Comparison of ENCODE assay signal across 19 cellular contexts in the genomic region with DNA sequence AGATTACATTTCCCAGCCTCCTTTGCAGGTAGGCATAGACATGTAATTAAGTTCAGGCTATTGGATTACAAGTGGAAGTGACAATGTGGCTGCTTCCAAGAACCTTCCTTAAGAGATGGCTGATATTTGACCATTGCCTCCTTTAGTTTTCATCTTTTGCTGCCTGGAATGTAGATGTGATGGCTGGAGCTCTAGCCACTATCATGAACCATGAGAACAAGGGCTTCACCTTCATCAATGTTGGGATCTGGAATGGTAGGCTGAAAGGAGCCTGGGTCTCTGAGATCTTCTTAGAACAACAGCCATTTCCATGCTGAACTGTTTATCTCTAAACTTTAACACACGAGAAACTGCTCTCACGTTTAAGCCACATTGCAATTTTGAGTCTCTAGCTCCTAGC.
A peak's percentile ranks its signal among the peaks of the same experiment; 100 is the strongest.
DNase-seq lines count a peak whose midpoint lies in the region; ATAC-seq, FAIRE-seq and TF ChIP-seq lines count a peak whose summit lies in the region.
"Had no signal": no experiment of that assay in that cellular context is flagged by ENCODE, and none has a peak within 500 bp of the region (broad histone marks: within the 10 kb centered on the region; RNA-seq: fewer than 3 reads in every experiment).

No MANE protein-coding gene starts in this region.

- H3K27me3 ChIP-seq in KMS-11 (ENCODE audit: insufficient read depth, low read depth) (no peaks in the 10 kb centered on the region), K562 (ENCODE audit: control insufficient read depth in 2 of 2, insufficient read depth in 2 of 2, low read length in 2 of 2) (no peaks in the 10 kb centered on the region), esophagus (ENCODE audit: control insufficient read depth in 1 of 2, insufficient read depth in 2 of 2, low read length in 2 of 2) (no peaks in the 10 kb centered on the region)

- TF ChIP-seq POLR2A in A549 (IDR thresholded peaks at IDR 0.05; ENCODE audit: low read length) (no peak), K562 (conservative IDR thresholded peaks at IDR 0.05) (no peak)

- TF ChIP-seq CTCF in A549 (IDR thresholded peaks at IDR 0.05) (no peak), KMS-11 (conservative IDR thresholded peaks at IDR 0.05; ENCODE audit: low read depth, low read length) (no peak), K562 (IDR thresholded peaks at IDR 0.05 in 2 of 3, conservative IDR thresholded peaks at IDR 0.05 in 1 of 3; ENCODE audit: insufficient read depth in 2 of 3, low read depth in 1 of 3, low read length in 3 of 3) (no peak)

- H3K79me2 ChIP-seq in KMS-11 (ENCODE audit: insufficient read depth, low read depth) (no peaks in the 10 kb centered on the region), K562 (ENCODE audit: control insufficient read depth, insufficient read depth, low read length) (no peaks in the 10 kb centered on the region)

- H3K9ac ChIP-seq in KMS-11: peak overlapping the region; percentile 65; the same call in 1 of the 2 replicates
- no peak overlapping the region for H3K9ac ChIP-seq in K562 (ENCODE audit: insufficient read depth in 1 of 2, low read depth in 2 of 2, low read length in 2 of 2)

- TF ChIP-seq RAD21 in A549 (conservative IDR thresholded peaks at IDR 0.05 in 1 of 2, IDR thresholded peaks at IDR 0.05 in 1 of 2) (no peak), K562 (CRISPR knock-in tag; conservative IDR thresholded peaks at IDR 0.05 in 1 of 2, IDR thresholded peaks at IDR 0.05 in 1 of 2) (no peak)

- POLR2A ChIA-PET in A549 (lab: Yijun Ruan, JAX) (no interaction called here), K562 (lab: Yijun Ruan, JAX) (no interaction called here)

- H3K9me1 ChIP-seq in K562 (ENCODE audit: control insufficient read depth, insufficient read depth, low read length): no peaks in the 10 kb centered on the region

- in situ Hi-C loops in K562 (cut with MboI): no loop called here

- intact Hi-C loops in K562 (cut with micrococcal nuclease): no loop called here

- H3K4me1 ChIP-seq in A549 (no peaks in the 10 kb centered on the region), KMS-11 (ENCODE audit: low read depth, poor library complexity, severe bottlenecking) (peaks cover 68% of the 10 kb centered on the region), K562 (replicated peaks in 1 of 2; ENCODE audit: control insufficient read depth in 2 of 2, insufficient read depth in 2 of 2, low read length in 2 of 2) (no peaks in the 10 kb centered on the region), esophagus (ENCODE audit: control insufficient read depth in 2 of 2, insufficient read depth in 2 of 2, low read length in 1 of 2) (peaks cover 0 to 8% of the 10 kb centered on the region in 2 donors)

- H3K9me3 ChIP-seq in A549 (no peaks in the 10 kb centered on the region), K562 (replicated peaks; ENCODE audit: control insufficient read depth, insufficient read depth, low read depth, low read length) (no peaks in the 10 kb centered on the region), esophagus (ENCODE audit: control insufficient read depth in 2 of 2, insufficient read depth in 1 of 2, low read depth in 1 of 2, low read length in 1 of 2) (peaks cover 0 to 2% of the 10 kb centered on the region in 2 donors)

- peak; percentile 28 for FAIRE-seq in A549 (lab: Jason Lieb, UNC)
- FAIRE-seq in K562 (lab: Jason Lieb, UNC): no peak
- FAIRE-seq: G401.6 had no signal

- WGBS in A549 (ENCODE audit: missing lambda C conversion rate): 73% methylated on average over 2 of the region's 2 CpGs
- WGBS in K562 (ENCODE audit: insufficient coverage, low coverage, missing lambda C conversion rate): 6% methylated on average over 2 of the region's 2 CpGs
- 72 to 79% methylated on average over 2 of the region's 2 CpGs for WGBS in esophagus, 2 donors

- BruUV-seq in K562 (replicated peaks; lab: Mats Ljungman, UMichigan): no TSS peak

- TF ChIP-seq EP300 in A549 (IDR thresholded peaks at IDR 0.05) (no peak), K562 (IDR thresholded peaks at IDR 0.05; ENCODE audit: low read length) (no peak)

- H3K36me3 ChIP-seq in KMS-11 (ENCODE audit: insufficient read depth) (no peaks in the 10 kb centered on the region), K562 (ENCODE audit: control insufficient read depth, insufficient read depth, low read length) (no peaks in the 10 kb centered on the region), esophagus (ENCODE audit: control insufficient read depth in 2 of 2, insufficient read depth in 2 of 2, low read length in 1 of 2) (no peaks in the 10 kb centered on the region)

- DNase-seq in A549 (ENCODE audit: low read depth in 1 of 2, low spot score in 1 of 2) (no peak), K562 (ENCODE audit: extremely low read depth in 1 of 4, low spot score in 3 of 4) (no peak), D341Med (ENCODE audit: low spot score) (no peak)
- DNase-seq: 8988T; C1 segment of cervical spinal cord; Calu3; CD4-positive, alpha-beta memory T cell; COR-L47; DMS153; DND-41; H9; HFFc6 had no signal

- peak overlapping the region; percentile 50; the same call in 1 of the 2 replicates for H2AFZ ChIP-seq in KMS-11 (ENCODE audit: low read depth)
- no peak overlapping the region for H2AFZ ChIP-seq in K562 (ENCODE audit: low read depth, low read length)
- H2AFZ ChIP-seq: GM23338 had no signal

- no peak overlapping the region for H3K4me2 ChIP-seq in A549
- H3K4me2 ChIP-seq in KMS-11: peak overlapping the region; percentile 55
- H3K4me2 ChIP-seq in K562 (ENCODE audit: insufficient read depth, low read length): no peak overlapping the region
- H3K4me2 ChIP-seq: GM23338 had no signal

- H3K4me3 ChIP-seq in A549 (no peak overlapping the region), KMS-11 (IDR thresholded peaks at IDR 0.05; ENCODE audit: insufficient read depth, low read depth, low read length) (no peak overlapping the region), K562 (no peak overlapping the region), esophagus (ENCODE audit: low read depth in 1 of 2, low read length in 2 of 2) (no peak overlapping the region)
- H3K4me3 ChIP-seq: GM23338 had no signal

- H4K20me1 ChIP-seq in KMS-11 (ENCODE audit: insufficient read depth): no peaks in the 10 kb centered on the region
- H4K20me1 ChIP-seq in K562 (replicated peaks; ENCODE audit: control insufficient read depth, insufficient read depth, low read length): no peaks in the 10 kb centered on the region

- no peak overlapping the region for H3K27ac ChIP-seq in A549
- peak overlapping the region; percentile 97 for H3K27ac ChIP-seq in KMS-11
- no peak overlapping the region for H3K27ac ChIP-seq in K562 (ENCODE audit: extremely low read depth, low read depth, low read length)
- peak overlapping the region; percentile 29 to 90 for H3K27ac ChIP-seq in esophagus (ENCODE audit: low read depth in 2 of 2, low read length in 1 of 2)

- ATAC-seq in A549: no peak
- no peak for ATAC-seq in K562
- no peak for ATAC-seq in GM18520 (IDR thresholded peaks at IDR 0.05; ENCODE audit: unreplicated experiment)
- ATAC-seq in HG03159 (IDR thresholded peaks at IDR 0.05; ENCODE audit: unreplicated experiment): no peak
- ATAC-seq: GM23338, HCT116 had no signal

- CTCF ChIA-PET in A549 (lab: Yijun Ruan, JAX) (interaction anchor here (1.1 kb wide), 1 partner anchor 11 kb away, joined by 3 read pairs; no protein-coding TSS in a partner anchor), K562 (lab: Yijun Ruan, JAX; ENCODE audit: low intra/inter-chr PET ratio) (no interaction called here)

TF ChIP-seq in A549, 52 proteins besides CTCF, POLR2A, EP300 and RAD21:
- TF ChIP-seq ZC3H11A (IDR thresholded peaks at IDR 0.05) (no peak), CBX8 (IDR thresholded peaks at IDR 0.05) (no peak)

TF ChIP-seq in K562, 482 proteins besides CTCF, POLR2A, EP300 and RAD21:
- TF ChIP-seq, protein P1, sequence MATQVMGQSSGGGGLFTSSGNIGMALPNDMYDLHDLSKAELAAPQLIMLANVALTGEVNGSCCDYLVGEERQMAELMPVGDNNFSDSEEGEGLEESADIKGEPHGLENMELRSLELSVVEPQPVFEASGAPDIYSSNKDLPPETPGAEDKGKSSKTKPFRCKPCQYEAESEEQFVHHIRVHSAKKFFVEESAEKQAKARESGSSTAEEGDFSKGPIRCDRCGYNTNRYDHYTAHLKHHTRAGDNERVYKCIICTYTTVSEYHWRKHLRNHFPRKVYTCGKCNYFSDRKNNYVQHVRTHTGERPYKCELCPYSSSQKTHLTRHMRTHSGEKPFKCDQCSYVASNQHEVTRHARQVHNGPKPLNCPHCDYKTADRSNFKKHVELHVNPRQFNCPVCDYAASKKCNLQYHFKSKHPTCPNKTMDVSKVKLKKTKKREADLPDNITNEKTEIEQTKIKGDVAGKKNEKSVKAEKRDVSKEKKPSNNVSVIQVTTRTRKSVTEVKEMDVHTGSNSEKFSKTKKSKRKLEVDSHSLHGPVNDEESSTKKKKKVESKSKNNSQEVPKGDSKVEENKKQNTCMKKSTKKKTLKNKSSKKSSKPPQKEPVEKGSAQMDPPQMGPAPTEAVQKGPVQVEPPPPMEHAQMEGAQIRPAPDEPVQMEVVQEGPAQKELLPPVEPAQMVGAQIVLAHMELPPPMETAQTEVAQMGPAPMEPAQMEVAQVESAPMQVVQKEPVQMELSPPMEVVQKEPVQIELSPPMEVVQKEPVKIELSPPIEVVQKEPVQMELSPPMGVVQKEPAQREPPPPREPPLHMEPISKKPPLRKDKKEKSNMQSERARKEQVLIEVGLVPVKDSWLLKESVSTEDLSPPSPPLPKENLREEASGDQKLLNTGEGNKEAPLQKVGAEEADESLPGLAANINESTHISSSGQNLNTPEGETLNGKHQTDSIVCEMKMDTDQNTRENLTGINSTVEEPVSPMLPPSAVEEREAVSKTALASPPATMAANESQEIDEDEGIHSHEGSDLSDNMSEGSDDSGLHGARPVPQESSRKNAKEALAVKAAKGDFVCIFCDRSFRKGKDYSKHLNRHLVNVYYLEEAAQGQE (CRISPR knock-in tag; IDR thresholded peaks at IDR 0.05; ENCODE audit: low read depth): no peak
- TF ChIP-seq RBM25 (IDR thresholded peaks at IDR 0.05; ENCODE audit: low read depth, low read length, severe bottlenecking): peak; percentile 69

Comparison
In these comparisons a context has a peak if more than half of its experiments do, and no peak if none do; other contexts are left out.
1. H3K27ac ChIP-seq: peak in KMS-11 (single experiment) and esophagus (2 of 2); none in A549 (0 of 2) and K562 (single experiment).